Comparison of ENCODE assay signal across 28 cellular contexts in genomic region chr12:10341892-10342509, GRCh38. TPM values are rescaled to one million over a fixed set of nuclear protein-coding genes. Genes with fewer than 3 reads are reported as not detected.
DNase-seq lines count a peak whose midpoint lies in the region; ATAC-seq and FAIRE-seq lines count a peak whose summit lies in the region.
"Had no signal": no experiment of that assay in that cellular context is flagged by ENCODE, and none has a peak within 500 bp of the region (broad histone marks: within the 10 kb centered on the region; RNA-seq: fewer than 3 reads in every experiment).

No MANE protein-coding gene starts in this region.

- intact Hi-C loops in posterior vena cava (cut with DNase I), result no loop called here

- peak; percentile 59 for FAIRE-seq in GM19239 (lab: Jason Lieb, UNC)
- FAIRE-seq: G401.6, HTR-8/SVneo, pancreas had no signal

- peak; percentile 29 to 39 for DNase-seq in AML-193 (lab: John Stamatoyannopoulos, UW)
- DNase-seq in GM19239 (ENCODE audit: insufficient read length, low spot score), result no peak
- DNase-seq in NOMO-1 (lab: John Stamatoyannopoulos, UW; ENCODE audit: unreplicated experiment in 2 of 2), result peak; percentile 41 to 64
- DNase-seq in amniotic epithelial cell (ENCODE audit: low read depth), result peak; percentile 51
- no peak for DNase-seq in posterior vena cava (ENCODE audit: low spot score)
- DNase-seq in dedifferentiated amniotic fluid mesenchymal stem cell (ENCODE audit: extremely low spot score), result no peak
- DNase-seq: activated CD4-positive, alpha-beta T cell treated with anti-CD3 and anti-CD28 coated beads, Interleukin-2, amount 50 U/mL, for 48 hours; activated naive CD4-positive, alpha-beta T cell; activated T-cell treated with anti-CD3 and anti-CD28 coated beads, Interleukin-2, amount 50 U/mL, for 1 hour; CD4-positive, alpha-beta memory T cell; dermis blood vessel endothelial cell; DMS 273 treated with DMSO at 0.1 percent for 48 hours; heart left ventricle; Kasumi-1; NCI-H1436; nephron progenitor cell; pancreas; stimulated activated CD4-positive, alpha-beta T cell treated with anti-CD3 and anti-CD28 coated beads, Interleukin-15, amount 100 ng/mL, for 24 hours; stimulated activated CD8-positive, alpha-beta memory T cell treated with anti-CD3 and anti-CD28 coated beads, Interleukin-4, amount 100 ng/mL, for 48 hours; substantia nigra had no signal

- no peak for ATAC-seq in GM21515 (IDR thresholded peaks at IDR 0.05; ENCODE audit: unreplicated experiment)
- ATAC-seq: heart left ventricle, pancreas, sciatic nerve, WTC11 had no signal

RNA-seq across cellular contexts. Expression of gene KLRD1, which starts 34.3 kb away (rescaled TPM):
- 1 to 10 TPM; 4.6 to 4.8 TPM for total RNA-seq in posterior vena cava
- total RNA-seq: NCI-H460 had no signal

RNA-seq across cellular contexts. Expression of gene KLRK1, which starts 47.8 kb away (rescaled TPM):
- 1 to 10 TPM; 1.4 to 1.9 TPM for total RNA-seq in posterior vena cava
- total RNA-seq: cardiac muscle cell, dermis blood vessel endothelial cell, mesothelial cell of epicardium, NCI-H460 had no signal

Comparison
In these comparisons a context has a peak if more than half of its experiments do, and no peak if none do; other contexts are left out.
1. DNase-seq: peak in AML-193 (2 of 2), NOMO-1 (2 of 2) and amniotic epithelial cell (single experiment); none in GM19239 (single experiment), posterior vena cava (single experiment) and dedifferentiated amniotic fluid mesenchymal stem cell (single experiment).